Comparison of ENCODE assay signal across 19 cellular contexts in genomic region chr10:132889556-132889955, GRCh38. TPM values are rescaled to one million over a fixed set of nuclear protein-coding genes. Genes with fewer than 3 reads are reported as not detected.
A peak's percentile ranks its signal among the peaks of the same experiment; 100 is the strongest.
DNase-seq lines count a peak whose midpoint lies in the region; ATAC-seq and TF ChIP-seq lines count a peak whose summit lies in the region.
"Had no signal": no experiment of that assay in that cellular context is flagged by ENCODE, and none has a peak within 500 bp of the region (broad histone marks: within the 10 kb centered on the region; RNA-seq: fewer than 3 reads in every experiment).

No MANE protein-coding gene starts in this region.

- H3K9ac ChIP-seq in mesenchymal stem cell (ENCODE audit: low read length): no peak overlapping the region

- intact Hi-C loops in natural killer cell (cut with micrococcal nuclease) (no loop called here), spleen (cut with DNase I; ENCODE audit: low total_unique reads) (no loop called here)

- H3K4me3 ChIP-seq in mesenchymal stem cell (ENCODE audit: insufficient read depth in 1 of 2, low read depth in 1 of 2, low read length in 2 of 2): no peak overlapping the region
- no peak overlapping the region for H3K4me3 ChIP-seq in spleen
- H3K4me3 ChIP-seq: GM23338, SJCRH30 had no signal

- no peak overlapping the region for H4K8ac ChIP-seq in mesenchymal stem cell (ENCODE audit: low read length)

- 85% methylated on average over 16 of the region's 16 CpGs for WGBS in mesenchymal stem cell
- WGBS in spleen, 5 donors: 63 to 80% (median 70%) methylated on average over 16 of the region's 16 CpGs

- H2BK5ac ChIP-seq in mesenchymal stem cell (ENCODE audit: low read depth, low read length, poor library complexity, severe bottlenecking): no peak overlapping the region

- no peak overlapping the region for H3K4me3 Mint-ChIP-seq in natural killer cell treated with Interleukin-12 subunit alpha and Interleukin-12 subunit beta and Interleukin-15 and Interleukin-18, amount 100 ng/mL, for 72 hours
- H3K4me3 Mint-ChIP-seq in natural killer cell: no peak overlapping the region
- H3K4me3 Mint-ChIP-seq: GM23338 had no signal

- TF ChIP-seq CTCF in natural killer cell (IDR thresholded peaks at IDR 0.05) (no peak), spleen (IDR thresholded peaks at IDR 0.05 in 8 of 11, conservative IDR thresholded peaks at IDR 0.05 in 3 of 11) (no peak)

- no peak overlapping the region for H3K18ac ChIP-seq in mesenchymal stem cell (ENCODE audit: low read depth in 1 of 2, low read length in 2 of 2)

- no peaks in the 10 kb centered on the region for H3K4me1 Mint-ChIP-seq in natural killer cell treated with Interleukin-12 subunit alpha and Interleukin-12 subunit beta and Interleukin-15 and Interleukin-18, amount 100 ng/mL, for 72 hours (ENCODE audit: low read depth in 2 of 2)
- H3K4me1 Mint-ChIP-seq in natural killer cell: no peaks in the 10 kb centered on the region

- H3K4me1 ChIP-seq in mesenchymal stem cell (ENCODE audit: control insufficient read depth, insufficient read depth, low read depth, low read length): peaks cover 2% of the 10 kb centered on the region
- no peaks in the 10 kb centered on the region for H3K4me1 ChIP-seq in spleen
- H3K4me1 ChIP-seq: SJCRH30 had no signal

- DNase-seq in natural killer cell treated with Interleukin-12 subunit alpha and Interleukin-12 subunit beta and Interleukin-15 and Interleukin-18, amount 100 ng/mL, for 72 hours (ENCODE audit: low spot score): peak; percentile 26
- DNase-seq in natural killer cell: no peak
- DNase-seq in mesenchymal stem cell: no peak
- DNase-seq in spleen: peak; percentile 54
- no peak for DNase-seq in SIG-M5 treated with dmso at 0.1 percent for 504 hours (lab: John Stamatoyannopoulos, UW; ENCODE audit: unreplicated experiment)
- no peak for DNase-seq in kidney tubule cell (ENCODE audit: low spot score)
- DNase-seq: ACHN, DMS79, KBM-7, NCI-H1105 treated with DMSO at 0.1 percent for 48 hours, NCI-H187, NCI-H524, NCI-H82, OCI-M1, SJCRH30 had no signal

- no peaks in the 10 kb centered on the region for H3K9me3 ChIP-seq in mesenchymal stem cell (ENCODE audit: control insufficient read depth, low read length)
- no peaks in the 10 kb centered on the region for H3K9me3 ChIP-seq in spleen
- H3K9me3 ChIP-seq: SJCRH30 had no signal

- H3K14ac ChIP-seq in mesenchymal stem cell (ENCODE audit: low read length in 2 of 2): no peak overlapping the region

- no peak overlapping the region for H2AFZ ChIP-seq in mesenchymal stem cell (ENCODE audit: low read depth, low read length)
- H2AFZ ChIP-seq: GM23338 had no signal

- peaks cover 39 to 64% of the 10 kb centered on the region in 2 experiments for H3K27me3 ChIP-seq in mesenchymal stem cell (ENCODE audit: control insufficient read depth in 1 of 2, insufficient read depth in 1 of 2, low read length in 2 of 2)
- peaks cover 0 to 70% (median 11%) of the 10 kb centered on the region in 7 donors for H3K27me3 ChIP-seq in spleen (replicated peaks in 1 of 7)
- H3K27me3 ChIP-seq: SJCRH30 had no signal

- no peak for ATAC-seq in natural killer cell treated with Interleukin-12 subunit alpha and Interleukin-12 subunit beta and Interleukin-15 and Interleukin-18, amount 100 ng/mL, for 72 hours
- ATAC-seq in natural killer cell (no peak), GM21528 (IDR thresholded peaks at IDR 0.05; ENCODE audit: low FRiP score, unreplicated experiment) (no peak)
- ATAC-seq: GM23338, HCT116 had no signal

- H3K36me3 Mint-ChIP-seq in natural killer cell treated with Interleukin-12 subunit alpha and Interleukin-12 subunit beta and Interleukin-15 and Interleukin-18, amount 100 ng/mL, for 72 hours: no peaks in the 10 kb centered on the region
- H3K36me3 Mint-ChIP-seq in natural killer cell: no peaks in the 10 kb centered on the region

- H3K27ac ChIP-seq in mesenchymal stem cell (ENCODE audit: low read length, poor library complexity, severe bottlenecking) (no peak overlapping the region), spleen (no peak overlapping the region)
- H3K27ac ChIP-seq: C4-2B, SJCRH30 had no signal

- no peak overlapping the region for H3K27ac Mint-ChIP-seq in natural killer cell treated with Interleukin-12 subunit alpha and Interleukin-12 subunit beta and Interleukin-15 and Interleukin-18, amount 100 ng/mL, for 72 hours
- H3K27ac Mint-ChIP-seq in natural killer cell: no peak overlapping the region
- H3K27ac Mint-ChIP-seq: GM23338 had no signal

- H4K91ac ChIP-seq in mesenchymal stem cell (ENCODE audit: low read length): peak overlapping the region; percentile 74

- H3K36me3 ChIP-seq in mesenchymal stem cell (ENCODE audit: control insufficient read depth in 1 of 2, insufficient read depth in 2 of 2, low read depth in 1 of 2, low read length in 2 of 2) (no peaks in the 10 kb centered on the region), spleen (no peaks in the 10 kb centered on the region)
- H3K36me3 ChIP-seq: SJCRH30 had no signal

- H3K27me3 Mint-ChIP-seq in natural killer cell treated with Interleukin-12 subunit alpha and Interleukin-12 subunit beta and Interleukin-15 and Interleukin-18, amount 100 ng/mL, for 72 hours: peaks cover 20 to 27% of the 10 kb centered on the region in 2 donors
- H3K27me3 Mint-ChIP-seq in natural killer cell (ENCODE audit: low read depth in 2 of 2): peaks cover 27 to 34% of the 10 kb centered on the region in 2 donors

- no peak overlapping the region for H2AK5ac ChIP-seq in mesenchymal stem cell (ENCODE audit: low read length, severe bottlenecking)

- no peaks in the 10 kb centered on the region for H3K9me3 Mint-ChIP-seq in natural killer cell treated with Interleukin-12 subunit alpha and Interleukin-12 subunit beta and Interleukin-15 and Interleukin-18, amount 100 ng/mL, for 72 hours
- H3K9me3 Mint-ChIP-seq in natural killer cell: no peaks in the 10 kb centered on the region

- H2BK12ac ChIP-seq in mesenchymal stem cell (ENCODE audit: low read length in 2 of 2): no peak overlapping the region

- H3K79me1 ChIP-seq in mesenchymal stem cell (replicated peaks; ENCODE audit: low read length, poor library complexity, severe bottlenecking): no peaks in the 10 kb centered on the region

- H2BK15ac ChIP-seq in mesenchymal stem cell (ENCODE audit: low read depth, poor library complexity, severe bottlenecking): no peak overlapping the region

- no peak for TF ChIP-seq POLR2A in spleen (IDR thresholded peaks at IDR 0.05)

- no peak overlapping the region for H2BK120ac ChIP-seq in mesenchymal stem cell (ENCODE audit: low read depth, low read length)

- no peak overlapping the region for H3K4ac ChIP-seq in mesenchymal stem cell (ENCODE audit: low read depth in 1 of 2, low read length in 2 of 2)

- no peak overlapping the region for H3K23ac ChIP-seq in mesenchymal stem cell (ENCODE audit: low read length in 2 of 2)

- no peak overlapping the region for H3K4me2 ChIP-seq in mesenchymal stem cell (ENCODE audit: low read length, poor library complexity, severe bottlenecking)
- H3K4me2 ChIP-seq: GM23338 had no signal

RNA-seq across cellular contexts. Expression of gene CFAP46, which starts 52.8 kb away (rescaled TPM):
- under 1 TPM in 1 of 2 donors, not detected in 1; 0.19 TPM for total RNA-seq in natural killer cell treated with Interleukin-12 subunit alpha and Interleukin-12 subunit beta and Interleukin-15 and Interleukin-18, amount 100 ng/mL, for 72 hours
- total RNA-seq in natural killer cell (under 1 TPM in 1 of 3 donors, not detected in 2; 0.35 TPM), spleen (1 to 10 TPM in 1 of 7 donors, under 1 TPM in 5, not detected in 1; 0.09 to 1.1 (median 0.45) TPM)
- 1.2 TPM for polyA plus RNA-seq in mesenchymal stem cell (2013, experiment 1 of 2)
- polyA plus RNA-seq in mesenchymal stem cell (2013, experiment 2 of 2): 1.6 TPM
- under 1 TPM in 2 of 3 donors, not detected in 1; 0.03 to 0.08 TPM for polyA plus RNA-seq in spleen

Comparison
In these comparisons a context has a peak if more than half of its experiments do, and no peak if none do; other contexts are left out.
1. DNase-seq: peak in natural killer cell treated with Interleukin-12 subunit alpha and Interleukin-12 subunit beta and Interleukin-15 and Interleukin-18, amount 100 ng/mL, for 72 hours (single experiment) and spleen (single experiment); none in natural killer cell (single experiment), mesenchymal stem cell (single experiment), SIG-M5 treated with dmso at 0.1 percent for 504 hours (single experiment) and kidney tubule cell (single experiment).